8 cellular contexts compared by ENCODE assay signal in genomic region chr12:104671407-104672095, GRCh38.
DNase-seq lines count a peak whose midpoint lies in the region; ATAC-seq, FAIRE-seq and TF ChIP-seq lines count a peak whose summit lies in the region.

No MANE protein-coding gene starts in this region.

- no peaks in the 10 kb centered on the region; the same call in 2 of the 3 replicates for H3K9me3 ChIP-seq in GM12878 (replicated peaks; ENCODE audit: control insufficient read depth, insufficient read depth, low read length)

- peak; percentile 84 to 95; a peak in 3 of 4 replicates for TF ChIP-seq EP300 in GM12878 (IDR thresholded peaks at IDR 0.05; ENCODE audit: borderline replicate concordance in 1 of 2, control insufficient read depth in 1 of 2, low read depth in 2 of 2, low read length in 2 of 2)

- H3K9ac ChIP-seq in GM12878 (ENCODE audit: control insufficient read depth, insufficient read depth, low read length) = peak overlapping the region; percentile 59

- DNase-seq in DMS53 (lab: John Stamatoyannopoulos, UW) (peak; percentile 84), HTR-8/SVneo (ENCODE audit: insufficient read length, low spot score) (peak; percentile 90), T1000 (lab: John Stamatoyannopoulos, UW) (peak; percentile 86), GM12878 (ENCODE audit: low read depth, low spot score) (peak; percentile 88), iris pigment epithelial cell (ENCODE audit: low read depth) (peak; percentile 87)
- peak; percentile 69 to 77 for DNase-seq in stimulated activated CD4-positive, alpha-beta T cell treated with anti-CD3 and anti-CD28 coated beads, Interleukin-1b, Interleukin-23, amount 100 ng/mL, for 4 hours (ENCODE audit: low read depth in 2 of 2)

- H3K4me2 ChIP-seq in GM12878 (ENCODE audit: control insufficient read depth, insufficient read depth) = peak overlapping the region; percentile 98

- SMC1A ChIA-PET in GM12878 (lab: Charles Lee; ENCODE audit: uncharacterized antibody, unreplicated experiment) = interaction anchor here (0.6 to 6.0 kb wide), 31 partner anchors 8 to 289 kb away, joined by 3 to 49 read pairs (median 4); no protein-coding TSS in a partner anchor

- H3K4me1 ChIP-seq in GM12878 (ENCODE audit: control insufficient read depth, insufficient read depth, low read length) = peaks cover 55% of the 10 kb centered on the region

- CTCF ChIA-PET in GM12878 (lab: Yijun Ruan, JAX) = interaction anchor here (0.8 to 3.4 kb wide), 14 partner anchors 8 to 381 kb away, joined by 3 to 23 read pairs (median 4); no protein-coding TSS in a partner anchor

- H3K36me3 ChIP-seq in GM12878 (ENCODE audit: control insufficient read depth in 2 of 2, insufficient read depth in 2 of 2, low read length in 1 of 2) = peaks cover 0 to 1% of the 10 kb centered on the region in 2 experiments; a peak in 1 of 4 replicates

- TF ChIP-seq CTCF in GM12878 (IDR thresholded peaks at IDR 0.05 in 2 of 3, conservative IDR thresholded peaks at IDR 0.05 in 1 of 3; ENCODE audit: control insufficient read depth in 2 of 3, extremely low read depth in 1 of 3, insufficient read depth in 1 of 3, low read depth in 3 of 3, low read length in 3 of 3) = no peak

- POLR2A ChIA-PET in GM12878 (lab: Charles Lee) = interaction anchor here (0.7 to 3.1 kb wide), 7 partner anchors 16 to 214 kb away, joined by 3 to 10 read pairs (median 3); partner anchors contain the start of gene CHST11

- peak; percentile 73 for TF ChIP-seq POLR2A in GM12878 (IDR thresholded peaks at IDR 0.05; ENCODE audit: low read depth, low read length)

- peaks cover 32% of the 10 kb centered on the region for H3K79me2 ChIP-seq in GM12878 (ENCODE audit: control insufficient read depth, insufficient read depth, low read length)

- H3K27ac ChIP-seq in GM12878 (ENCODE audit: control insufficient read depth, insufficient read depth) = peak overlapping the region; percentile 99

- H3K4me3 ChIP-seq in GM12878 = peak overlapping the region; percentile 49

- no peaks in the 10 kb centered on the region for H3K27me3 ChIP-seq in GM12878 (replicated peaks in 1 of 2; ENCODE audit: control insufficient read depth in 2 of 2, insufficient read depth in 2 of 2, low read length in 1 of 2)

- RAD21 ChIA-PET in GM12878 (lab: Charles Lee; ENCODE audit: unreplicated experiment) = interaction anchor here (0.6 to 6.1 kb wide), 22 partner anchors 9 to 290 kb away, joined by 3 to 42 read pairs (median 6); partner anchors contain the start of gene CHST11

- in situ Hi-C loops in GM12878 (cut with MboI) = no loop called here

- peak overlapping the region; percentile 54 for H2AFZ ChIP-seq in GM12878 (ENCODE audit: control insufficient read depth, low read depth, low read length)

- WGBS in GM12878 (ENCODE audit: insufficient coverage, insufficient replicate concordance, low lambda C conversion rate, missing lambda C conversion rate) = 1% methylated on average over 12 of the region's 12 CpGs

- BruUV-seq in GM12878 (replicated peaks; lab: Mats Ljungman, UMichigan) = no TSS peak

- peak; percentile 48 for TF ChIP-seq RAD21 in GM12878 (IDR thresholded peaks at IDR 0.05; ENCODE audit: insufficient read depth, low read depth, low read length)

- peak; percentile 86 for FAIRE-seq in HTR-8/SVneo (lab: Jason Lieb, UNC)
- peak; percentile 92 for FAIRE-seq in GM12878 (lab: Jason Lieb, UNC)

- no peaks in the 10 kb centered on the region for H4K20me1 ChIP-seq in GM12878 (ENCODE audit: control insufficient read depth, insufficient read depth)

- ATAC-seq in GM21423 (IDR thresholded peaks at IDR 0.05; ENCODE audit: unreplicated experiment) (peak; percentile 64), GM12878 (peak; percentile 86), HG03457 (IDR thresholded peaks at IDR 0.05; ENCODE audit: unreplicated experiment) (no peak)

- intact Hi-C loops in GM12878 (cut with micrococcal nuclease; ENCODE audit: unreplicated experiment) = loop anchor here (2.0 to 5.0 kb wide), 3 partner anchors 29 to 214 kb away; partner anchors contain the start of gene CHST11

TF ChIP-seq in GM12878, 131 proteins besides CTCF, POLR2A, EP300 and RAD21 (continues in another document):
- TF ChIP-seq STAT1 (conservative IDR thresholded peaks at IDR 0.05) (no peak), ZNF687 (IDR thresholded peaks at IDR 0.05) (peak; percentile 51; the same call in 1 of the 2 replicates), IKZF1 (conservative IDR thresholded peaks at IDR 0.05) (peak; percentile 96), SP1 (IDR thresholded peaks at IDR 0.05; ENCODE audit: low read depth, low read length) (peak; percentile 71), CREB1 (IDR thresholded peaks at IDR 0.05; ENCODE audit: low read depth) (peak; percentile 68), CHD4 (IDR thresholded peaks at IDR 0.05) (no peak), HDAC2 (IDR thresholded peaks at IDR 0.05) (no peak), USF1 (IDR thresholded peaks at IDR 0.05; ENCODE audit: borderline replicate concordance, extremely low read length, insufficient read depth, low read depth, low read length) (no peak), RB1 (IDR thresholded peaks at IDR 0.05; ENCODE audit: borderline replicate concordance) (no peak), NR2F1 (conservative IDR thresholded peaks at IDR 0.05) (peak; percentile 61), POLR2AphosphoS5 (IDR thresholded peaks at IDR 0.05; ENCODE audit: low read length) (peak; percentile 73), MAX (IDR thresholded peaks at IDR 0.05; ENCODE audit: low read depth, low read length) (0 out of 2 replicates have a peak, but pooled peaks have one; percentile 39), CBX5 (IDR thresholded peaks at IDR 0.05; ENCODE audit: low read depth) (peak; percentile 89), MTA2 (IDR thresholded peaks at IDR 0.05; ENCODE audit: low read depth) (peak; percentile 88), BCL3 (IDR thresholded peaks at IDR 0.05; ENCODE audit: borderline replicate concordance, insufficient read depth, low read depth, low read length, poor library complexity, severe bottlenecking) (peak; percentile 87), TCF7 (IDR thresholded peaks at IDR 0.05; ENCODE audit: borderline replicate concordance) (no peak; the same call in none of the 2 replicates), BRCA1 (IDR thresholded peaks at IDR 0.05; ENCODE audit: low read depth, low read length) (no peak), ETV6 (conservative IDR thresholded peaks at IDR 0.05 in 1 of 2, IDR thresholded peaks at IDR 0.05 in 1 of 2; ENCODE audit: borderline replicate concordance in 1 of 2, low read depth in 1 of 2) (peak in 1 of 2 experiments; percentile 77; a peak in 2 of 4 replicates), BHLHE40 (IDR thresholded peaks at IDR 0.05; ENCODE audit: borderline replicate concordance in 1 of 2, low read depth in 2 of 2, low read length in 1 of 2) (peak; percentile 30 to 68; a peak in 3 of 4 replicates), CHD1 (IDR thresholded peaks at IDR 0.05; ENCODE audit: low read depth, low read length) (no peak), MYC (IDR thresholded peaks at IDR 0.05; ENCODE audit: insufficient read depth, insufficient read length, insufficient replicate concordance, low read length, severe bottlenecking) (no peak), ASH2L (IDR thresholded peaks at IDR 0.05; ENCODE audit: borderline replicate concordance, low read depth) (peak; percentile 97)
